ENCODE assay signal across 22 cellular contexts in the genomic region with DNA sequence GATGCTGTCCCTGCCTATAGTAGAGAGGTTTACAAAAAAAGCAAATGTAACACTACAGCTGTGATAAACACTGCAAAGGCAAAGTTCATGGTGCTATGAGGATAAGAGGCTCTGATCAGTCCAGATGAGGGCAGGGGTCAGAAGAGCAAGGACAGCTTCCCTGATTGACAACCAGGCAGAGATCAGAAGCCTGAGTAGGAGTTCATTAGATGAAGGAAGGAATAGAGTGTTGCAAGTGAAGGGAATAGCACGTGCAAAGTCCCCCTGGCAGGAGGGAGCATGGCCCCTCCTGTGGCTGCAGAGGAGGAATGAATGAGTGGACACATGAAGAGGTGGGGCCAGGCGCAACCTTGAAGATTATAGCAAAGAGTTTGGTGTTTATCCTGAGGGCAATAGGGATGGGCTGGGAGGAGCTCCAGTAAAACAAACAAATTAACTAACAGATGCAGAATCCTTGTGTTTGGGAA.
A peak's percentile ranks its signal among the peaks of the same experiment; 100 is the strongest.
DNase-seq lines count a peak whose midpoint lies in the region; ATAC-seq, FAIRE-seq and TF ChIP-seq lines count a peak whose summit lies in the region.
"Had no signal": no experiment of that assay in that cellular context is flagged by ENCODE, and none has a peak within 500 bp of the region (broad histone marks: within the 10 kb centered on the region; RNA-seq: fewer than 3 reads in every experiment).

No MANE protein-coding gene starts in this region.

- peaks cover 8% of the 10 kb centered on the region for H3K9me3 Mint-ChIP-seq in neural crest cell
- H3K9me3 Mint-ChIP-seq in naive thymus-derived CD8-positive, alpha-beta T cell: peaks cover 0 to 18% (median 2%) of the 10 kb centered on the region in 9 donors
- H3K9me3 Mint-ChIP-seq: H9 had no signal

- no peaks in the 10 kb centered on the region for H3K36me3 Mint-ChIP-seq in neural crest cell (ENCODE audit: low read depth)
- no peaks in the 10 kb centered on the region for H3K36me3 Mint-ChIP-seq in naive thymus-derived CD8-positive, alpha-beta T cell
- H3K36me3 Mint-ChIP-seq: CD4-positive, CD25-positive, alpha-beta regulatory T cell; CD8-positive, alpha-beta T cell had no signal

- no peaks in the 10 kb centered on the region for H3K4me1 Mint-ChIP-seq in neural crest cell
- peaks cover 0 to 3% (median 0%) of the 10 kb centered on the region in 4 donors for H3K4me1 Mint-ChIP-seq in naive thymus-derived CD8-positive, alpha-beta T cell
- H3K4me1 Mint-ChIP-seq: B cell; CD4-positive, CD25-positive, alpha-beta regulatory T cell; GM23338 had no signal

- H3K4me1 ChIP-seq in esophagus muscularis mucosa (no peaks in the 10 kb centered on the region), kidney (ENCODE audit: control insufficient read depth in 1 of 2, insufficient read depth in 1 of 2, low read depth in 1 of 2, low read length in 2 of 2) (no peaks in the 10 kb centered on the region)
- H3K4me1 ChIP-seq: BLaER1 had no signal

- no peaks in the 10 kb centered on the region for H3K27me3 Mint-ChIP-seq in neural crest cell (ENCODE audit: low read depth)
- H3K27me3 Mint-ChIP-seq in naive thymus-derived CD8-positive, alpha-beta T cell: peaks cover 0 to 26% (median 6%) of the 10 kb centered on the region in 5 donors
- H3K27me3 Mint-ChIP-seq: B cell; CD4-positive, CD25-positive, alpha-beta regulatory T cell had no signal

- ATAC-seq in naive thymus-derived CD8-positive, alpha-beta T cell: no peak
- ATAC-seq: CD8-positive, alpha-beta T cell; GM12878; GM23338; HCT116 had no signal

- no peak overlapping the region for H3K4me3 ChIP-seq in esophagus muscularis mucosa
- no peak overlapping the region for H3K4me3 ChIP-seq in kidney (ENCODE audit: low read length in 2 of 2)
- H3K4me3 ChIP-seq: BLaER1, GM12878, GM23338 had no signal

- no peak for TF ChIP-seq POLR2A in esophagus muscularis mucosa (IDR thresholded peaks at IDR 0.05; ENCODE audit: low read depth)

- H3K4me3 Mint-ChIP-seq in neural crest cell: no peak overlapping the region
- no peak overlapping the region for H3K4me3 Mint-ChIP-seq in naive thymus-derived CD8-positive, alpha-beta T cell
- H3K4me3 Mint-ChIP-seq: B cell; CD4-positive, CD25-positive, alpha-beta regulatory T cell; CD8-positive, alpha-beta T cell; GM23338; H9; HFFc6 had no signal

- no peaks in the 10 kb centered on the region for H3K27me3 ChIP-seq in esophagus muscularis mucosa
- H3K27me3 ChIP-seq: BLaER1 had no signal

- POLR2A ChIA-PET in naive thymus-derived CD8-positive, alpha-beta T cell (lab: Charles Lee): no interaction called here

- intact Hi-C loops in esophagus muscularis mucosa (cut with DNase I): no loop called here
- intact Hi-C loops in kidney (cut with DNase I): no loop called here

- no peak for FAIRE-seq in kidney (lab: Jason Lieb, UNC)
- FAIRE-seq: A204.1, GM12878 had no signal

- no peak overlapping the region for H3K27ac ChIP-seq in esophagus muscularis mucosa (replicated peaks in 1 of 4)
- H3K27ac ChIP-seq in kidney (ENCODE audit: low read depth in 2 of 2, low read length in 2 of 2): no peak overlapping the region
- H3K27ac ChIP-seq: BLaER1, C4-2B had no signal

- 79% methylated on average over 2 of the region's 2 CpGs for WGBS in esophagus muscularis mucosa

- H3K9ac ChIP-seq in kidney (ENCODE audit: low read length in 2 of 2): no peak overlapping the region
- H3K9ac ChIP-seq: BLaER1 had no signal

- TF ChIP-seq EP300 in esophagus muscularis mucosa (IDR thresholded peaks at IDR 0.05): no peak

- H3K9me3 ChIP-seq in esophagus muscularis mucosa (no peaks in the 10 kb centered on the region), kidney (ENCODE audit: control insufficient read depth in 1 of 2, low read length in 2 of 2) (no peaks in the 10 kb centered on the region)
- H3K9me3 ChIP-seq: BLaER1 had no signal

- H3K36me3 ChIP-seq in esophagus muscularis mucosa (no peaks in the 10 kb centered on the region), kidney (ENCODE audit: control insufficient read depth in 1 of 2, insufficient read depth in 2 of 2, low read length in 2 of 2) (no peaks in the 10 kb centered on the region)
- H3K36me3 ChIP-seq: BLaER1 had no signal

- TF ChIP-seq CTCF in esophagus muscularis mucosa (IDR thresholded peaks at IDR 0.05) (no peak), neural crest cell (conservative IDR thresholded peaks at IDR 0.05) (no peak), kidney (IDR thresholded peaks at IDR 0.05; ENCODE audit: borderline replicate concordance, extremely low read depth, insufficient read depth) (no peak)

- peak overlapping the region; percentile 43 for H3K27ac Mint-ChIP-seq in neural crest cell (ENCODE audit: unreplicated experiment)
- H3K27ac Mint-ChIP-seq in naive thymus-derived CD8-positive, alpha-beta T cell: no peak overlapping the region
- H3K27ac Mint-ChIP-seq: B cell; CD4-positive, CD25-positive, alpha-beta regulatory T cell; CD8-positive, alpha-beta T cell; GM23338; H9; HFFc6 had no signal

- DNase-seq in ELF-1 (ENCODE audit: low read depth, low spot score) (peak; percentile 45), NCI-H69 (lab: John Stamatoyannopoulos, UW) (peak; percentile 8), esophagus muscularis mucosa (ENCODE audit: extremely low spot score) (peak; percentile 89), neural crest cell (ENCODE audit: low read depth, low spot score) (no peak), kidney (no peak), ecto neural progenitor cell (ENCODE audit: low spot score) (no peak), midbrain (lab: John Stamatoyannopoulos, UW) (no peak)
- DNase-seq in naive thymus-derived CD8-positive, alpha-beta T cell: no peak
- DNase-seq: CD4-positive, CD25-positive, alpha-beta regulatory T cell; CD8-positive, alpha-beta T cell; DMS153; DND-41; GDM1; H9; HFFc6 had no signal

Comparison
In these comparisons a context has a peak if more than half of its experiments do, and no peak if none do; other contexts are left out.
1. DNase-seq: peak in ELF-1 (single experiment), NCI-H69 (single experiment) and esophagus muscularis mucosa (single experiment); none in neural crest cell (single experiment), kidney (single experiment), naive thymus-derived CD8-positive, alpha-beta T cell (0 of 10), ecto neural progenitor cell (single experiment) and midbrain (single experiment).